12 cellular contexts compared by ENCODE assay signal in the genomic region with DNA sequence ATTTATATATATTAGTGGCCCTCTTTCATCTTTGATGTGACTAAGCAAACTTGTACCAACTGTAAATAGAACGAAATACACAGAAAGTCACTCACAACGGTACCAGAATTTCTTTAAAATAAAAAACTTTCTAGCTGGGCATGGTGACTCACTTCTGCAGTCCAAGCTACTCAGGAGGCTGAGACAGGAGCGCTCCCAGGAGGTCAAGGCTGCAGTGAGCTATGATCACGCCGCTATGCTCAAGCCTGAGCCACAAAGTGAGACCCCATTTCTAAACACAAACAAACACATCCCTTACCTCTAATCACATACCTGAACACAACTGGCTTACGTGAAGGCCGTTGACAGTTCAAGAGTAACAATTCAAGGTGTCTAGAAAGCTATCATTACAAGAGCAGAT. TPM values are rescaled to one million over a fixed set of nuclear protein-coding genes. Genes with fewer than 3 reads are reported as not detected.
A peak's percentile ranks its signal among the peaks of the same experiment; 100 is the strongest.
DNase-seq lines count a peak whose midpoint lies in the region; ATAC-seq and TF ChIP-seq lines count a peak whose summit lies in the region.
"Had no signal": no experiment of that assay in that cellular context is flagged by ENCODE, and none has a peak within 500 bp of the region (broad histone marks: within the 10 kb centered on the region; RNA-seq: fewer than 3 reads in every experiment).

No MANE protein-coding gene starts in this region.

- peak overlapping the region in 7 of 8 donors; percentile 93 to 98 (median 96) for H3K27ac ChIP-seq in spleen
- H3K27ac ChIP-seq: PC-9 had no signal

- no peak for TF ChIP-seq POLR2A in spleen (IDR thresholded peaks at IDR 0.05)

- no peaks in the 10 kb centered on the region for H3K27me3 ChIP-seq in spleen (replicated peaks in 1 of 7)

- H3K27ac Mint-ChIP-seq in T-helper 1 cell treated with Interleukin-12 subunit alpha and Interleukin-12 subunit beta and Interleukin-4 antibody, amounts not matched to agents 30 μg/mL and 1 μg/mL, for 36 hours: peak overlapping the region; percentile 99
- peak overlapping the region; percentile 98 for H3K27ac Mint-ChIP-seq in activated CD8-positive, alpha-beta T cell treated with anti-CD3 and anti-CD28 coated beads for 36 hours
- H3K27ac Mint-ChIP-seq in effector memory CD8-positive, alpha-beta T cell: peak overlapping the region; percentile 98 to 100
- H3K27ac Mint-ChIP-seq: HFFc6 had no signal

- no peaks in the 10 kb centered on the region for H3K36me3 ChIP-seq in spleen

- 45 to 55% (median 52%) methylated on average over 7 of the region's 7 CpGs for WGBS in spleen, 5 donors

- H3K4me1 Mint-ChIP-seq in T-helper 1 cell treated with Interleukin-12 subunit alpha and Interleukin-12 subunit beta and Interleukin-4 antibody, amounts not matched to agents 30 μg/mL and 1 μg/mL, for 36 hours (ENCODE audit: low read depth): peaks cover 46% of the 10 kb centered on the region
- peaks cover 59% of the 10 kb centered on the region for H3K4me1 Mint-ChIP-seq in activated CD8-positive, alpha-beta T cell treated with anti-CD3 and anti-CD28 coated beads for 36 hours (ENCODE audit: low read depth)
- H3K4me1 Mint-ChIP-seq in effector memory CD8-positive, alpha-beta T cell (ENCODE audit: low read depth in 2 of 2): peaks cover 40 to 68% of the 10 kb centered on the region in 2 donors

- no peaks in the 10 kb centered on the region for H3K9me3 Mint-ChIP-seq in T-helper 1 cell treated with Interleukin-12 subunit alpha and Interleukin-12 subunit beta and Interleukin-4 antibody, amounts not matched to agents 30 μg/mL and 1 μg/mL, for 36 hours
- H3K9me3 Mint-ChIP-seq in activated CD8-positive, alpha-beta T cell treated with anti-CD3 and anti-CD28 coated beads for 36 hours: no peaks in the 10 kb centered on the region
- H3K9me3 Mint-ChIP-seq in effector memory CD8-positive, alpha-beta T cell: no peaks in the 10 kb centered on the region
- H3K9me3 Mint-ChIP-seq: HFFc6 had no signal

- peak; percentile 10 for ATAC-seq in activated CD8-positive, alpha-beta T cell treated with anti-CD3 and anti-CD28 coated beads for 36 hours
- ATAC-seq in effector memory CD8-positive, alpha-beta T cell (replicated peaks): no peak

- DNase-seq in T-helper 1 cell: no peak
- DNase-seq in activated CD8-positive, alpha-beta T cell treated with anti-CD3 and anti-CD28 coated beads for 36 hours: peak; percentile 28
- no peak for DNase-seq in effector memory CD8-positive, alpha-beta T cell
- DNase-seq in spleen: no peak
- no peak for DNase-seq in NOMO-1 treated with DMSO at 0.1 percent for 48 hours (lab: John Stamatoyannopoulos, UW; ENCODE audit: unreplicated experiment)
- no peak for DNase-seq in HuH-7.5 (ENCODE audit: low spot score)
- no peak for DNase-seq in NCI-H2029 (lab: John Stamatoyannopoulos, UW)
- DNase-seq: 8988T, amygdala, HFFc6, PC-9 had no signal

- H3K4me3 ChIP-seq in spleen: peak overlapping the region in 1 of 8 donors; percentile 16
- H3K4me3 ChIP-seq: PC-9 had no signal

- intact Hi-C loops in activated CD8-positive, alpha-beta T cell treated with anti-CD3 and anti-CD28 coated beads for 36 hours (cut with micrococcal nuclease): no loop called here
- intact Hi-C loops in spleen (cut with DNase I; ENCODE audit: low total_unique reads): no loop called here

- no peak for TF ChIP-seq CTCF in activated CD8-positive, alpha-beta T cell treated with anti-CD3 and anti-CD28 coated beads for 36 hours (IDR thresholded peaks at IDR 0.05)
- no peak for TF ChIP-seq CTCF in spleen (IDR thresholded peaks at IDR 0.05 in 8 of 11, conservative IDR thresholded peaks at IDR 0.05 in 3 of 11)

- CTCF ChIA-PET in activated CD8-positive, alpha-beta T cell treated with anti-CD3 and anti-CD28 coated beads for 36 hours (lab: Charles Lee): interaction anchor here (1.0 to 3.8 kb wide), 5 partner anchors 23 to 159 kb away, joined by 3 to 25 read pairs (median 14); no protein-coding TSS in a partner anchor

- H3K9me3 ChIP-seq in spleen: no peaks in the 10 kb centered on the region

- H3K4me1 ChIP-seq in spleen: peaks cover 32 to 91% (median 66%) of the 10 kb centered on the region in 6 donors

- no peaks in the 10 kb centered on the region for H3K27me3 Mint-ChIP-seq in T-helper 1 cell treated with Interleukin-12 subunit alpha and Interleukin-12 subunit beta and Interleukin-4 antibody, amounts not matched to agents 30 μg/mL and 1 μg/mL, for 36 hours (ENCODE audit: low read depth)
- no peaks in the 10 kb centered on the region for H3K27me3 Mint-ChIP-seq in activated CD8-positive, alpha-beta T cell treated with anti-CD3 and anti-CD28 coated beads for 36 hours
- H3K27me3 Mint-ChIP-seq in effector memory CD8-positive, alpha-beta T cell: no peaks in the 10 kb centered on the region

- POLR2A ChIA-PET in activated CD8-positive, alpha-beta T cell treated with anti-CD3 and anti-CD28 coated beads for 36 hours (lab: Charles Lee): interaction anchor here (0.5 to 6.0 kb wide), 7 partner anchors 8 to 226 kb away, joined by 3 to 136 read pairs (median 4); partner anchors contain the start of genes STAT5A and STAT5B

- H3K36me3 Mint-ChIP-seq in T-helper 1 cell treated with Interleukin-12 subunit alpha and Interleukin-12 subunit beta and Interleukin-4 antibody, amounts not matched to agents 30 μg/mL and 1 μg/mL, for 36 hours (ENCODE audit: low read depth): peaks cover 14% of the 10 kb centered on the region
- peaks cover 18% of the 10 kb centered on the region for H3K36me3 Mint-ChIP-seq in activated CD8-positive, alpha-beta T cell treated with anti-CD3 and anti-CD28 coated beads for 36 hours (ENCODE audit: low read depth)
- peaks cover 30% of the 10 kb centered on the region for H3K36me3 Mint-ChIP-seq in effector memory CD8-positive, alpha-beta T cell (ENCODE audit: insufficient read depth)

- peak overlapping the region; percentile 91 for H3K4me3 Mint-ChIP-seq in T-helper 1 cell treated with Interleukin-12 subunit alpha and Interleukin-12 subunit beta and Interleukin-4 antibody, amounts not matched to agents 30 μg/mL and 1 μg/mL, for 36 hours
- peak overlapping the region; percentile 39 for H3K4me3 Mint-ChIP-seq in activated CD8-positive, alpha-beta T cell treated with anti-CD3 and anti-CD28 coated beads for 36 hours
- H3K4me3 Mint-ChIP-seq in effector memory CD8-positive, alpha-beta T cell: peak overlapping the region; percentile 80 to 89
- H3K4me3 Mint-ChIP-seq: HFFc6 had no signal

RNA-seq across cellular contexts. Expression of gene STAT5B, which starts 29.7 kb away (rescaled TPM):
- 100 to 1,000 TPM; 128 to 129 TPM for total RNA-seq in activated CD8-positive, alpha-beta T cell treated with anti-CD3 and anti-CD28 coated beads for 36 hours
- 100 to 1,000 TPM in 5 of 7 donors, 10 to 100 TPM in 2; 90.2 to 171 (median 103) TPM for total RNA-seq in spleen
- 10 to 100 TPM; 26.4 to 34.7 (median 26.4) TPM for polyA plus RNA-seq in spleen

RNA-seq across cellular contexts. Expression of gene STAT5A, which starts 41.8 kb away (rescaled TPM):
- 100 to 1,000 TPM; 163 to 190 TPM for total RNA-seq in activated CD8-positive, alpha-beta T cell treated with anti-CD3 and anti-CD28 coated beads for 36 hours
- total RNA-seq in spleen: 100 to 1,000 TPM in 1 of 7 donors, 10 to 100 TPM in 6; 63.7 to 131 (median 76.5) TPM
- polyA plus RNA-seq in spleen: 10 to 100 TPM; 22.7 to 42.3 (median 28.4) TPM

RNA-seq across cellular contexts. Expression of gene GHDC, which starts 52.2 kb away (rescaled TPM):
- 10 to 100 TPM; 12.3 to 14.9 TPM for total RNA-seq in activated CD8-positive, alpha-beta T cell treated with anti-CD3 and anti-CD28 coated beads for 36 hours
- total RNA-seq in spleen: 100 to 1,000 TPM in 3 of 7 donors, 10 to 100 TPM in 4; 29.4 to 122 (median 58.0) TPM
- polyA plus RNA-seq in spleen: 10 to 100 TPM; 22.0 to 33.1 (median 26.1) TPM

Comparison
In these comparisons a context has a peak if more than half of its experiments do, and no peak if none do; other contexts are left out.
1. H3K4me3 Mint-ChIP-seq: peak in every context shown above with its lines; median percentile 91 in T-helper 1 cell treated with Interleukin-12 subunit alpha and Interleukin-12 subunit beta and Interleukin-4 antibody, amounts not matched to agents 30 μg/mL and 1 μg/mL, for 36 hours; 84 in effector memory CD8-positive, alpha-beta T cell; 39 in activated CD8-positive, alpha-beta T cell treated with anti-CD3 and anti-CD28 coated beads for 36 hours.